Comparison of ENCODE assay signal across 26 cellular contexts in the genomic region with DNA sequence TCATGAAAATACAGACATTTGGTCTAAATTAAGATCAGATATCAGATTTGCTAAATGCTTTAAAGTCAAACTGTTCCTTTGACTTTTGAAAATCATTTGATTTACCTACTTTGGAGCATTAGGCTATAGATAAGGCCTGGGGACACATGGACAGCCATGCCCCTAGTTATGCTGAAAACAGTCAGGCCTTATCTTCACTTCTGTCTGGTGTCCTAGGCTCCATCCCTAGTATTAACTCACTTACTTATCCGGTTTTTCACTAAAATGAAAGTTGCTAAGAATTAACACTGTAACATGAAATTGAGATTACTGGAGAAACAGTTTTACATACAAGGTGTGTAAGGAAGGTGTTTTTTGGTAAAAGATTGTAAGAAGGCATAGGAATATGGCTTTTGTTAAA. TPM values are rescaled to one million over a fixed set of nuclear protein-coding genes. Genes with fewer than 3 reads are reported as not detected.
"Had no signal": no experiment of that assay in that cellular context is flagged by ENCODE, and none has a peak within 500 bp of the region (broad histone marks: within the 10 kb centered on the region; RNA-seq: fewer than 3 reads in every experiment).

No MANE protein-coding gene starts in this region.

- ATAC-seq: activated CD8-positive, alpha-beta T cell treated with anti-CD3 and anti-CD28 coated beads, Interleukin-2, amount 10 ng/mL, durations not matched to agents 7 days and 5 days; PC-3; T-cell; WTC11 had no signal

- DNase-seq: activated CD4-positive, alpha-beta T cell treated with anti-CD3 and anti-CD28 coated beads for 48 hours; activated CD4-positive, alpha-beta T cell treated with anti-CD3 and anti-CD28 coated beads, Interleukin-2, amount 50 U/mL, for 4 hours; activated CD4-positive, CD25-positive, alpha-beta regulatory T cell treated with anti-CD3 and anti-CD28 coated beads, Interleukin-2, amount 50 U/mL, for 72 hours; activated CD8-positive, alpha-beta memory T cell treated with anti-CD3 and anti-CD28 coated beads, Interleukin-2, amount 50 U/mL, for 48 hours; activated CD8-positive, alpha-beta T cell treated with anti-CD3 and anti-CD28 coated beads, Interleukin-2, amount 10 ng/mL, durations not matched to agents 7 days and 5 days; activated effector memory CD4-positive, alpha-beta T cell treated with Interleukin-2 at 50 U/mL for 16 hours; activated naive CD4-positive, alpha-beta T cell; activated T-cell treated with anti-CD3 and anti-CD28 coated beads, Interleukin-2, amount 50 U/mL, for 1 hour; aorta; caudate nucleus; KG1; NCI-H1105; NCI-H1436; NCI-H1694 treated with DMSO at 0.1 percent for 48 hours; NCI-H2029 treated with DMSO at 0.1 percent for 48 hours; NCI-H345; NCI-H510A; NCI-H526 treated with DMSO at 0.1 percent for 48 hours; PC-3; SHP77; T-cell had no signal

- H3K4me3 Mint-ChIP-seq: activated CD8-positive, alpha-beta T cell treated with anti-CD3 and anti-CD28 coated beads, Interleukin-2, amount 10 ng/mL, durations not matched to agents 7 days and 5 days; activated naive CD4-positive, alpha-beta T cell treated with anti-CD3 and anti-CD28 coated beads, Interleukin-2, amount 50 U/mL, for 24 hours; activated T-helper 1 cell treated with anti-CD3 and anti-CD28 coated beads, Interleukin-12 subunit alpha, Interleukin-12 subunit beta, Interleukin-2, Interleukin-4 antibody, amounts not matched to agents 30 ng/mL and 10 ng/mL and 1 ng/mL, durations not matched to agents 14 hours and 24 hours and 36 hours; T-cell; WTC11 had no signal

- H3K4me3 ChIP-seq: breast epithelium, SJSA1 had no signal

- H3K27ac Mint-ChIP-seq: activated CD8-positive, alpha-beta T cell treated with anti-CD3 and anti-CD28 coated beads, Interleukin-2, amount 10 ng/mL, durations not matched to agents 7 days and 5 days; activated naive CD4-positive, alpha-beta T cell treated with anti-CD3 and anti-CD28 coated beads, Interleukin-2, amount 50 U/mL, for 24 hours; activated T-helper 1 cell treated with anti-CD3 and anti-CD28 coated beads, Interleukin-12 subunit alpha, Interleukin-12 subunit beta, Interleukin-2, Interleukin-4 antibody, amounts not matched to agents 30 ng/mL and 10 ng/mL and 1 ng/mL, durations not matched to agents 14 hours and 24 hours and 36 hours; T-cell had no signal

- H3K27ac ChIP-seq: breast epithelium, SJSA1 had no signal

- H3K9me3 ChIP-seq: breast epithelium, SJSA1 had no signal

- H3K27me3 Mint-ChIP-seq: activated naive CD4-positive, alpha-beta T cell treated with anti-CD3 and anti-CD28 coated beads, Interleukin-2, amount 50 U/mL, for 24 hours; T-cell had no signal

- H3K4me1 ChIP-seq: breast epithelium had no signal

- H3K27me3 ChIP-seq: breast epithelium, SJSA1 had no signal

- H3K36me3 ChIP-seq: breast epithelium had no signal

RNA-seq across cellular contexts. Expression of a gene that starts 4.5 kb away (rescaled TPM):
- total RNA-seq: PC-3 had no signal
